ENCODE assay signal across 1 cellular context in the genomic region with DNA sequence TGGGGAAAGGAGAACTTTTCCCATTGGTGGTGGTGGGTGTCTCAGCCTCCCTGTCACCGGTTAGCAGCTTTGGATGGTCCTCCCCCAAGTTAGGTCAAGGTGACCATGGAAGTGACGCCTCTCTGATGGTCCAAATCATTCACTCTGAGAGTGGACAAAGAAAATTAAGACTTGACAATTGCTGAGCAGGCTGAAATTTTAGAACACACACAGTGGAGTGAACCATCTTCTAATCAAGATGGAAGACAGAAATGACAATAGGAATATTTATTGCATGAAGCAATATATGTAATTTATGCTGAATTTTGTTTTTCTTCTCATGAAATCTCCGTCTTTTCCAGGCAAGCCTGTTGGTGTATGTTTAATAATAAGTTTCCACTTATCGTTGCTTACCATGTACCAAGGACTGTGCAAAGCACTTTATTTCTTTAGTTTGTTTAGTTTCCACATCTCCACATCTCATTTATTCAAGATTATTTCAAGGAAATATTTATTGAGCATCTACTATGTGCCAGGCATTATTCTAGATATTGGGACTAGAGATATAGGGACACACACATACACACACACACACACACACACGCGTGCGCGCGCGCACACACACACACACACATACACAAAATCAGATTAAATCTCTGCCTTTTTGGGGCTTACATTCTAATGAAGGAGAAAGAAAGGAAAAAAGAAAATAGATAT.
TF ChIP-seq lines count a peak whose summit lies in the region.

No MANE protein-coding gene starts in this region.

TF ChIP-seq in H1, 55 proteins besides CTCF, POLR2A, EP300 and RAD21 (continued from another document):
- TF ChIP-seq SAP30 (IDR thresholded peaks at IDR 0.05; ENCODE audit: insufficient read depth, insufficient replicate concordance, low read length): no peak
- TF ChIP-seq RXRA (IDR thresholded peaks at IDR 0.05; ENCODE audit: insufficient read depth, low read depth, low read length): no peak
- no peak for TF ChIP-seq JUND (IDR thresholded peaks at IDR 0.05; ENCODE audit: low read length)
- no peak for TF ChIP-seq CBX5 (IDR thresholded peaks at IDR 0.05; ENCODE audit: low read depth, low read length)
- TF ChIP-seq TCF12 (IDR thresholded peaks at IDR 0.05; ENCODE audit: low read depth, low read length): no peak
- no peak for TF ChIP-seq RFX5 (IDR thresholded peaks at IDR 0.05; ENCODE audit: borderline replicate concordance, low read depth, low read length)
- TF ChIP-seq FOSL1 (IDR thresholded peaks at IDR 0.05; ENCODE audit: insufficient read depth, low read depth, low read length): no peak
- TF ChIP-seq ASH2L (IDR thresholded peaks at IDR 0.05; ENCODE audit: low read length): no peak
- no peak for TF ChIP-seq MAFK (IDR thresholded peaks at IDR 0.05; ENCODE audit: low read depth, low read length)
- TF ChIP-seq TAF1 (IDR thresholded peaks at IDR 0.05; ENCODE audit: low read depth, low read length): no peak
- no peak for TF ChIP-seq SUZ12 (IDR thresholded peaks at IDR 0.05; ENCODE audit: low read length)
- TF ChIP-seq KDM4A (IDR thresholded peaks at IDR 0.05; ENCODE audit: low read depth, low read length, severe bottlenecking): no peak
- no peak for TF ChIP-seq SIN3A (conservative IDR thresholded peaks at IDR 0.05 in 1 of 2, IDR thresholded peaks at IDR 0.05 in 1 of 2; ENCODE audit: low read depth in 1 of 2, low read length in 2 of 2)
- TF ChIP-seq EGR1 (IDR thresholded peaks at IDR 0.05; ENCODE audit: borderline replicate concordance, low read depth, low read length): no peak
- no peak for TF ChIP-seq RBBP5 (IDR thresholded peaks at IDR 0.05; ENCODE audit: borderline replicate concordance, low read depth, low read length)
